In genomic region chr18:11909081-11909410, GRCh38 we compare ENCODE assay signal across 8 cellular contexts. TPM values are rescaled to one million over a fixed set of nuclear protein-coding genes. Genes with fewer than 3 reads are reported as not detected.
DNase-seq lines count a peak whose midpoint lies in the region; ATAC-seq lines count a peak whose summit lies in the region.

No MANE protein-coding gene starts in this region.

- H3K4me1 Mint-ChIP-seq in activated naive CD4-positive, alpha-beta T cell treated with anti-CD3 and anti-CD28 coated beads for 36 hours (ENCODE audit: low read depth), result peaks cover 20% of the 10 kb centered on the region
- H3K4me1 Mint-ChIP-seq in activated T-helper 1 cell treated with anti-CD3 and anti-CD28 coated beads, Interleukin-12 subunit alpha, Interleukin-12 subunit beta, Interleukin-2, Interleukin-4 antibody, amounts not matched to agents 30 ng/mL and 10 ng/mL and 1 ng/mL, durations not matched to agents 14 hours and 24 hours and 36 hours (ENCODE audit: low read depth), result peaks cover 28% of the 10 kb centered on the region

- H3K4me3 Mint-ChIP-seq in activated naive CD4-positive, alpha-beta T cell treated with anti-CD3 and anti-CD28 coated beads for 36 hours, result peak overlapping the region; percentile 78
- H3K4me3 Mint-ChIP-seq in activated T-helper 1 cell treated with anti-CD3 and anti-CD28 coated beads, Interleukin-12 subunit alpha, Interleukin-12 subunit beta, Interleukin-2, Interleukin-4 antibody, amounts not matched to agents 30 ng/mL and 10 ng/mL and 1 ng/mL, durations not matched to agents 14 hours and 24 hours and 36 hours, result peak overlapping the region; percentile 85

- no peaks in the 10 kb centered on the region for H3K9me3 Mint-ChIP-seq in activated naive CD4-positive, alpha-beta T cell treated with anti-CD3 and anti-CD28 coated beads for 36 hours
- H3K9me3 Mint-ChIP-seq in activated T-helper 1 cell treated with anti-CD3 and anti-CD28 coated beads, Interleukin-12 subunit alpha, Interleukin-12 subunit beta, Interleukin-2, Interleukin-4 antibody, amounts not matched to agents 30 ng/mL and 10 ng/mL and 1 ng/mL, durations not matched to agents 14 hours and 24 hours and 36 hours, result no peaks in the 10 kb centered on the region

- H3K36me3 Mint-ChIP-seq in activated naive CD4-positive, alpha-beta T cell treated with anti-CD3 and anti-CD28 coated beads for 36 hours (ENCODE audit: low read depth), result peaks cover 4% of the 10 kb centered on the region
- peaks cover under 1% of the 10 kb centered on the region for H3K36me3 Mint-ChIP-seq in activated T-helper 1 cell treated with anti-CD3 and anti-CD28 coated beads, Interleukin-12 subunit alpha, Interleukin-12 subunit beta, Interleukin-2, Interleukin-4 antibody, amounts not matched to agents 30 ng/mL and 10 ng/mL and 1 ng/mL, durations not matched to agents 14 hours and 24 hours and 36 hours (ENCODE audit: low read depth)

- H3K9me3 ChIP-seq in iPS-18c (ENCODE audit: control insufficient read depth, insufficient read depth, low read length), result peaks cover 2% of the 10 kb centered on the region

- peak overlapping the region; percentile 98 for H3K27ac ChIP-seq in substantia nigra (ENCODE audit: low read depth, low read length, poor library complexity, severe bottlenecking)

- peak overlapping the region; percentile 85 for H3K4me3 ChIP-seq in iPS-18c (ENCODE audit: insufficient read depth, low read depth, low read length)

- H3K27ac Mint-ChIP-seq in activated naive CD4-positive, alpha-beta T cell treated with anti-CD3 and anti-CD28 coated beads for 36 hours, result peak overlapping the region; percentile 85
- H3K27ac Mint-ChIP-seq in activated T-helper 1 cell treated with anti-CD3 and anti-CD28 coated beads, Interleukin-12 subunit alpha, Interleukin-12 subunit beta, Interleukin-2, Interleukin-4 antibody, amounts not matched to agents 30 ng/mL and 10 ng/mL and 1 ng/mL, durations not matched to agents 14 hours and 24 hours and 36 hours, result peak overlapping the region; percentile 76

- CTCF ChIA-PET in activated naive CD4-positive, alpha-beta T cell treated with anti-CD3 and anti-CD28 coated beads for 36 hours (lab: Charles Lee), result interaction anchor here (1.2 kb wide), 1 partner anchor 87 kb away, joined by 4 read pairs; no protein-coding TSS in a partner anchor

- no peak for ATAC-seq in left colon

- intact Hi-C loops in activated naive CD4-positive, alpha-beta T cell treated with anti-CD3 and anti-CD28 coated beads for 36 hours (cut with micrococcal nuclease), result loop anchor here (2.0 kb wide), 1 partner anchor 468 kb away; the partner anchor contains the start of gene AFG3L2
- intact Hi-C loops in activated T-helper 1 cell treated with anti-CD3 and anti-CD28 coated beads, Interleukin-12 subunit alpha, Interleukin-12 subunit beta, Interleukin-2, Interleukin-4 antibody, amounts not matched to agents 30 ng/mL and 10 ng/mL and 1 ng/mL, durations not matched to agents 14 hours and 24 hours and 36 hours (cut with micrococcal nuclease), result loop anchor here (2.0 to 5.0 kb wide), 7 partner anchors 38 to 1378 kb away; partner anchors contain the start of genes AFG3L2, CEP192 and TUBB6
- intact Hi-C loops in left colon (cut with DNase I, micrococcal nuclease), result loop anchor here in 1 of 2 donors (5.0 kb wide), 1 partner anchor 52 kb away; no protein-coding TSS in a partner anchor

- no peak for DNase-seq in activated naive CD4-positive, alpha-beta T cell treated with anti-CD3 and anti-CD28 coated beads for 36 hours
- no peak for DNase-seq in activated naive CD4-positive, alpha-beta T cell treated with anti-CD3 and anti-CD28 coated beads, Interleukin-2, amount 50 U/mL, for 16 hours
- DNase-seq in activated T-helper 1 cell treated with anti-CD3 and anti-CD28 coated beads, Interleukin-12 subunit alpha, Interleukin-12 subunit beta, Interleukin-2, Interleukin-4 antibody, amounts not matched to agents 30 ng/mL and 10 ng/mL and 1 ng/mL, durations not matched to agents 14 hours and 24 hours and 36 hours (ENCODE audit: low spot score), result no peak
- DNase-seq in substantia nigra (lab: John Stamatoyannopoulos, UW) (no peak), left colon (no peak), occipital lobe (lab: John Stamatoyannopoulos, UW) (no peak)
- no peak for DNase-seq in stimulated activated CD4-positive, alpha-beta T cell treated with anti-CD3 and anti-CD28 coated beads, Interleukin-1b, Interleukin-23, amount 100 ng/mL, for 48 hours

- no peaks in the 10 kb centered on the region for H3K27me3 Mint-ChIP-seq in activated naive CD4-positive, alpha-beta T cell treated with anti-CD3 and anti-CD28 coated beads for 36 hours (ENCODE audit: low read depth)
- H3K27me3 Mint-ChIP-seq in activated T-helper 1 cell treated with anti-CD3 and anti-CD28 coated beads, Interleukin-12 subunit alpha, Interleukin-12 subunit beta, Interleukin-2, Interleukin-4 antibody, amounts not matched to agents 30 ng/mL and 10 ng/mL and 1 ng/mL, durations not matched to agents 14 hours and 24 hours and 36 hours (ENCODE audit: insufficient read depth), result no peaks in the 10 kb centered on the region

RNA-seq across cellular contexts. Expression of gene MPPE1, which starts 0.9 kb away (rescaled TPM):
- 10 to 100 TPM; 30.4 to 34.3 TPM for total RNA-seq in activated naive CD4-positive, alpha-beta T cell treated with anti-CD3 and anti-CD28 coated beads for 36 hours
- 45.8 and 47.4 TPM in 2 replicates for total RNA-seq in activated T-helper 1 cell treated with anti-CD3 and anti-CD28 coated beads, Interleukin-12 subunit alpha, Interleukin-12 subunit beta, Interleukin-2, Interleukin-4 antibody, amounts not matched to agents 30 ng/mL and 10 ng/mL and 1 ng/mL, durations not matched to agents 14 hours and 24 hours and 36 hours
- total RNA-seq in left colon (10 to 100 TPM; 57.9 to 61.0 TPM), occipital lobe (17.6 TPM)

RNA-seq across cellular contexts. Expression of gene CHMP1B, which starts 57.8 kb away (rescaled TPM):
- total RNA-seq in activated naive CD4-positive, alpha-beta T cell treated with anti-CD3 and anti-CD28 coated beads for 36 hours, result 10 to 100 TPM; 23.2 TPM
- 24.8 and 26.8 TPM in 2 replicates for total RNA-seq in activated T-helper 1 cell treated with anti-CD3 and anti-CD28 coated beads, Interleukin-12 subunit alpha, Interleukin-12 subunit beta, Interleukin-2, Interleukin-4 antibody, amounts not matched to agents 30 ng/mL and 10 ng/mL and 1 ng/mL, durations not matched to agents 14 hours and 24 hours and 36 hours
- total RNA-seq in left colon (10 to 100 TPM; 54.5 to 95.0 TPM), occipital lobe (68.8 TPM)
